In the genomic region with DNA sequence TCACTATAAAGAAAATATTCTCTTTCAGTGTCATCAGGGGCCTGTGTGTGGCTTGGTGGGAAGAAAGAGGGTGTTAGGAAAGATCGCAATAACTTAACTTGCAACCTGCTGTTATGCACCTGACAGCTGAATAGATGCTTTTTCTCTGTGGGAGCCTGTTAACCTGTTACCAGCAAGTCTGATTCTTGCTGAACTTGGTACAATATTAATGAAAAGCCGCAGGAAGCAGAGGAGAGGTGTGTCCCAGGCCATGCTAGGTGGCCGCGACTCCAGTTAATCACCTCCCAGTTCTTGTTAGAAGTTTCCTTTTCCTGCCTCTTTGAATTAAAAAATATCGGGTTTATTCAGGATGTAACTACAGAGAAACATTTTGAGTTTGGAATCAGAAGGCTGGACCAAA, we compare ENCODE assay signal across 18 cellular contexts.
DNase-seq lines count a peak whose midpoint lies in the region; ATAC-seq, FAIRE-seq and TF ChIP-seq lines count a peak whose summit lies in the region.
"Had no signal": no experiment of that assay in that cellular context is flagged by ENCODE, and none has a peak within 500 bp of the region (broad histone marks: within the 10 kb centered on the region; RNA-seq: fewer than 3 reads in every experiment).

No MANE protein-coding gene starts in this region.

- FAIRE-seq in HTR-8/SVneo (lab: Jason Lieb, UNC) (peak; percentile 33), pancreas (lab: Jason Lieb, UNC) (no peak)
- FAIRE-seq: H1, K562 had no signal

- TF ChIP-seq CTCF in kidney epithelial cell (IDR thresholded peaks at IDR 0.05; ENCODE audit: insufficient read depth, low read length, poor library complexity, severe bottlenecking) (no peak), pancreas (IDR thresholded peaks at IDR 0.05) (no peak)

- no peak overlapping the region for H3K27ac ChIP-seq in pancreas
- H3K27ac ChIP-seq: 22Rv1, BLaER1, HL-60 had no signal

- no peaks in the 10 kb centered on the region for H3K36me3 ChIP-seq in kidney epithelial cell (ENCODE audit: control insufficient read depth, insufficient read depth, low read length)
- H3K36me3 ChIP-seq in pancreas: no peaks in the 10 kb centered on the region
- H3K36me3 ChIP-seq: BLaER1 had no signal

- H3K4me3 ChIP-seq in kidney epithelial cell (ENCODE audit: low read depth, low read length) (no peak overlapping the region), pancreas (no peak overlapping the region)
- H3K4me3 ChIP-seq: BLaER1, K562 had no signal

- intact Hi-C loops in pancreas (cut with DNase I): no loop called here
- intact Hi-C loops in Right ventricle myocardium inferior (cut with DNase I): no loop called here

- in situ Hi-C loops in ACHN (cut with HindIII; ENCODE audit: low pct_ligation_motif_present, low pct_unique_long_range_greater_than_20kb, low sequenced_read_pairs): no loop called here

- ATAC-seq in pancreas (peak in 3 of 4 donors; percentile 39 to 75 (median 61)), Right ventricle myocardium inferior (no peak), GM21717 (IDR thresholded peaks at IDR 0.05; ENCODE audit: unreplicated experiment) (no peak), HG03342 (IDR thresholded peaks at IDR 0.05; ENCODE audit: unreplicated experiment) (no peak)
- ATAC-seq: K562 had no signal

- H3K27me3 ChIP-seq in kidney epithelial cell (ENCODE audit: control insufficient read depth, insufficient read depth, low read length) (no peaks in the 10 kb centered on the region), pancreas (no peaks in the 10 kb centered on the region)
- H3K27me3 ChIP-seq: BLaER1 had no signal

- H3K9me3 ChIP-seq in pancreas: no peaks in the 10 kb centered on the region
- H3K9me3 ChIP-seq: BLaER1, Caco-2 had no signal

- no peaks in the 10 kb centered on the region for H3K4me1 ChIP-seq in pancreas
- H3K4me1 ChIP-seq: BLaER1, Caco-2 had no signal

- WGBS in pancreas, 2 donors: 34% methylated on average over 5 of the region's 5 CpGs

- DNase-seq in ACHN (peak; percentile 56), HTR-8/SVneo (ENCODE audit: insufficient read length, low spot score) (no peak), kidney epithelial cell (ENCODE audit: low read depth) (peak; percentile 9), pancreas (no peak), Right ventricle myocardium inferior (ENCODE audit: missing footprints) (no peak)
- DNase-seq: AML-193; Caco-2; CD8-positive, alpha-beta memory T cell; DMS 273 treated with DMSO at 0.1 percent for 48 hours; HCEC 1CT; HFFc6 had no signal

Comparison
In these comparisons a context has a peak if more than half of its experiments do, and no peak if none do; other contexts are left out.
1. DNase-seq: peak in ACHN (single experiment) and kidney epithelial cell (single experiment); none in HTR-8/SVneo (single experiment), pancreas (0 of 6) and Right ventricle myocardium inferior (single experiment).
2. ATAC-seq: peak in pancreas (3 of 4); none in Right ventricle myocardium inferior (single experiment), GM21717 (single experiment) and HG03342 (single experiment).